Comparison of ENCODE assay signal across 23 cellular contexts in the genomic region with DNA sequence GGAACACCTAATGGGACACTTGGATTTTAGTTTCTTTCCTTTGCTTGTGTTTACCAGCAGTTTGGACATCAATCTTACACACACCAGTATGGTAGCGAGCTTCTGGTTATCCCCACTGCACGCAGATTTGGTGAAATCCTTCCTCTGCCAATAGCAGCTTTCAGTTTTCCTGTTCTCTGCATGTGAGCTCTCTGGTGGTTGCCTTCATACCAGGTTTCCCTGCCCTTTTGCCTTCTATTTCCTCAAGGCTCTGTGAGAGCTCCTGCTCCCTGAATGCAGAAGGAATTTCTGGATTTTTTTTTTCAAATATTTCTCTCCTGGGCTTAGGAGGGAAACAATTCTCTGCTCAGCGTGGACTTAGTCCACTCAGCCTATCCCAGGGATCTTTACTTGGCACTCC.
"Had no signal": no experiment of that assay in that cellular context is flagged by ENCODE, and none has a peak within 500 bp of the region (broad histone marks: within the 10 kb centered on the region; RNA-seq: fewer than 3 reads in every experiment).

No MANE protein-coding gene starts in this region.

- H3K27me3 ChIP-seq: foreskin keratinocyte, ovary, right atrium auricular region, stomach, suprapubic skin, tibial nerve had no signal

- ATAC-seq: activated CD4-positive, alpha-beta T cell treated with anti-CD3 and anti-CD28 coated beads for 36 hours; foreskin keratinocyte; left lobe of liver; lower lobe of right lung; naive thymus-derived CD8-positive, alpha-beta T cell; psoas muscle; stimulated activated memory B cell treated with anti-CD40 and anti-IgM and Interleukin-4, amounts not matched to agents 10 μg/mL and 1 μg/mL and 100 μg/mL, for 72 hours; WTC11 had no signal

- H3K9me3 ChIP-seq: lower lobe of right lung, ovary, psoas muscle, right atrium auricular region, stomach, suprapubic skin, tibial nerve had no signal

- H3K36me3 ChIP-seq: lower lobe of right lung, ovary, right atrium auricular region, stomach, suprapubic skin, tibial nerve had no signal

- H3K4me1 ChIP-seq: foreskin keratinocyte, lower lobe of right lung, psoas muscle, right atrium auricular region, suprapubic skin, tibial nerve had no signal

- DNase-seq: activated CD4-positive, alpha-beta T cell treated with anti-CD3 and anti-CD28 coated beads for 36 hours; activated CD4-positive, alpha-beta T cell treated with anti-CD3 and anti-CD28 coated beads, Interleukin-2, amount 50 U/mL, for 4 hours; activated CD8-positive, alpha-beta memory T cell treated with anti-CD3 and anti-CD28 coated beads, Interleukin-2, amount 50 U/mL, for 48 hours; activated naive CD4-positive, alpha-beta T cell treated with Interleukin-2 at 50 U/mL for 16 hours; activated naive CD8-positive, alpha-beta T cell treated with anti-CD3 and anti-CD28 coated beads, Interleukin-2, amount 10 ng/mL, durations not matched to agents 7 days and 5 days; activated T-cell treated with anti-CD3 and anti-CD28 coated beads, Interleukin-2, amount 50 U/mL, for 48 hours; amniotic stem cell; effector CD4-positive, alpha-beta T cell; erythroblast; foreskin keratinocyte; lower lobe of right lung; naive thymus-derived CD8-positive, alpha-beta T cell; ovary; psoas muscle; stomach; T-helper 1 cell had no signal

- H3K4me3 ChIP-seq: lower lobe of right lung, ovary, psoas muscle, right atrium auricular region, skin epidermis, stomach, suprapubic skin, tibial nerve had no signal

- H3K27ac ChIP-seq: foreskin keratinocyte, lower lobe of right lung, ovary, psoas muscle, right atrium auricular region, skin epidermis, tibial nerve had no signal
